1 cellular context compared by ENCODE assay signal in genomic region chr17:75241143-75241430, GRCh38.
TF ChIP-seq lines count a peak whose summit lies in the region.

No MANE protein-coding gene starts in this region.

TF ChIP-seq in K562, 482 proteins besides CTCF, POLR2A, EP300 and RAD21:
- TF ChIP-seq ZNF766 (CRISPR knock-in tag; conservative IDR thresholded peaks at IDR 0.05) = no peak
- TF ChIP-seq ZNF224 (CRISPR knock-in tag; IDR thresholded peaks at IDR 0.05) = no peak
- no peak for TF ChIP-seq ZKSCAN3 (CRISPR knock-in tag; IDR thresholded peaks at IDR 0.05)
- TF ChIP-seq ZC3H8 (IDR thresholded peaks at IDR 0.05) = no peak
- TF ChIP-seq, protein P1, sequence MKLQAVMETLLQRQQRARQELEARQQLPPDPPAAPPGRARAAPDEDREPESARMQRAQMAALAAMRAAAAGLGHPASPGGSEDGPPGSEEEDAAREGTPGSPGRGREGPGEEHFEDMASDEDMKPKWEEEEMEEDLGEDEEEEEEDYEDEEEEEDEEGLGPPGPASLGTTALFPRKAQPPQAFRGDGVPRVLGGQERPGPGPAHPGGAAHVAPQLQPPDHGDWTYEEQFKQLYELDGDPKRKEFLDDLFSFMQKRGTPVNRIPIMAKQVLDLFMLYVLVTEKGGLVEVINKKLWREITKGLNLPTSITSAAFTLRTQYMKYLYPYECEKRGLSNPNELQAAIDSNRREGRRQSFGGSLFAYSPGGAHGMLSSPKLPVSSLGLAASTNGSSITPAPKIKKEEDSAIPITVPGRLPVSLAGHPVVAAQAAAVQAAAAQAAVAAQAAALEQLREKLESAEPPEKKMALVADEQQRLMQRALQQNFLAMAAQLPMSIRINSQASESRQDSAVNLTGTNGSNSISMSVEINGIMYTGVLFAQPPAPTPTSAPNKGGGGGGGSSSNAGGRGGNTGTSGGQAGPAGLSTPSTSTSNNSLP (IDR thresholded peaks at IDR 0.05; ENCODE audit: borderline replicate concordance, low read depth, low read length) = no peak
- no peak for TF ChIP-seq SIX5 (IDR thresholded peaks at IDR 0.05; ENCODE audit: borderline replicate concordance in 1 of 2, insufficient read depth in 1 of 2, low read depth in 1 of 2, low read length in 2 of 2)
